In genomic region chr2:10160226-10160955, GRCh38 we compare ENCODE assay signal across 14 cellular contexts.
"Had no signal": no experiment of that assay in that cellular context is flagged by ENCODE, and none has a peak within 500 bp of the region (broad histone marks: within the 10 kb centered on the region; RNA-seq: fewer than 3 reads in every experiment).

No MANE protein-coding gene starts in this region.

- ATAC-seq: left ventricle myocardium superior, psoas muscle, sciatic nerve had no signal

- H3K27me3 ChIP-seq: suprapubic skin had no signal

- H3K27ac ChIP-seq: psoas muscle, suprapubic skin had no signal

- H3K9me3 Mint-ChIP-seq: activated naive CD8-positive, alpha-beta T cell treated with anti-CD3 and anti-CD28 coated beads, Interleukin-2, amount 10 ng/mL, durations not matched to agents 7 days and 5 days; nephron; type B pancreatic cell had no signal

- H3K27me3 Mint-ChIP-seq: activated naive CD8-positive, alpha-beta T cell treated with anti-CD3 and anti-CD28 coated beads, Interleukin-2, amount 10 ng/mL, durations not matched to agents 7 days and 5 days; type B pancreatic cell had no signal

- H3K4me1 ChIP-seq: psoas muscle had no signal

- H3K4me3 Mint-ChIP-seq: nephron, type B pancreatic cell had no signal

- H3K9me3 ChIP-seq: psoas muscle, suprapubic skin had no signal

- H3K36me3 Mint-ChIP-seq: type B pancreatic cell had no signal

- H3K4me3 ChIP-seq: psoas muscle, suprapubic skin had no signal

- DNase-seq: activated CD8-positive, alpha-beta memory T cell treated with anti-CD3 and anti-CD28 coated beads for 24 hours; activated effector memory CD4-positive, alpha-beta T cell treated with Interleukin-2 at 50 U/mL for 16 hours; activated naive CD8-positive, alpha-beta T cell treated with anti-CD3 and anti-CD28 coated beads, Interleukin-2, amount 10 ng/mL, durations not matched to agents 7 days and 5 days; aorta; left ventricle myocardium superior; mesenchymal stem cell; psoas muscle; stimulated activated CD4-positive, alpha-beta T cell treated with anti-CD3 and anti-CD28 coated beads, Interleukin-2, amount 100 ng/mL, for 24 hours; stimulated activated naive CD4-positive, alpha-beta T cell treated with Interleukin-2 at 50 U/mL for 16 hours; T1000 had no signal

- H3K36me3 ChIP-seq: suprapubic skin had no signal
